ENCODE assay signal across 22 cellular contexts in genomic region chr5:157345485-157345884, GRCh38.
DNase-seq lines count a peak whose midpoint lies in the region; ATAC-seq lines count a peak whose summit lies in the region.
"Had no signal": no experiment of that assay in that cellular context is flagged by ENCODE, and none has a peak within 500 bp of the region (broad histone marks: within the 10 kb centered on the region; RNA-seq: fewer than 3 reads in every experiment).

No MANE protein-coding gene starts in this region.

- no peak for DNase-seq in activated naive CD4-positive, alpha-beta T cell (lab: John Stamatoyannopoulos, UW)
- peak; percentile 39 for DNase-seq in activated CD4-positive, alpha-beta memory T cell treated with anti-CD3 and anti-CD28 coated beads for 36 hours
- DNase-seq in cerebellum (ENCODE audit: low spot score) (peak; percentile 48), NCI-H2081 (lab: John Stamatoyannopoulos, UW) (no peak), NOMO-1 (lab: John Stamatoyannopoulos, UW; ENCODE audit: unreplicated experiment in 2 of 2) (no peak)
- DNase-seq: activated gamma-delta T cell treated with Interleukin-2 at 50 U/mL for 16 hours, DMS79, glutamatergic neuron, HFFc6, left cardiac atrium, NCI-H1417, NCI-H2171 treated with DMSO at 0.1 percent for 48 hours, NCI-H774, PC-3, SHP77 treated with DMSO at 0.1 percent for 48 hours, upper lobe of left lung had no signal

- no peaks in the 10 kb centered on the region for H3K9me3 Mint-ChIP-seq in activated naive CD4-positive, alpha-beta T cell treated with anti-CD3 and anti-CD28 coated beads, Interleukin-2, amount 50 U/mL, for 24 hours
- H3K9me3 Mint-ChIP-seq in activated CD4-positive, alpha-beta memory T cell treated with anti-CD3 and anti-CD28 coated beads for 36 hours = peaks cover 3% of the 10 kb centered on the region
- H3K9me3 Mint-ChIP-seq in stimulated activated memory B cell treated with anti-CD40 and anti-IgM and Interleukin-4, amounts not matched to agents 10 μg/mL and 1 μg/mL and 100 μg/mL, for 72 hours = no peaks in the 10 kb centered on the region
- H3K9me3 Mint-ChIP-seq: T-helper 1 cell treated with Interleukin-12 subunit alpha and Interleukin-12 subunit beta and Interleukin-4 antibody, amounts not matched to agents 30 μg/mL and 1 μg/mL, for 36 hours had no signal

- peak overlapping the region; percentile 95 for H3K27ac Mint-ChIP-seq in activated naive CD4-positive, alpha-beta T cell treated with anti-CD3 and anti-CD28 coated beads, Interleukin-2, amount 50 U/mL, for 24 hours
- H3K27ac Mint-ChIP-seq in activated CD4-positive, alpha-beta memory T cell treated with anti-CD3 and anti-CD28 coated beads for 36 hours = no peak overlapping the region
- peak overlapping the region; percentile 45 for H3K27ac Mint-ChIP-seq in stimulated activated memory B cell treated with anti-CD40 and anti-IgM and Interleukin-4, amounts not matched to agents 10 μg/mL and 1 μg/mL and 100 μg/mL, for 72 hours
- H3K27ac Mint-ChIP-seq: HFFc6; progenitor cell of endocrine pancreas; T-helper 1 cell treated with Interleukin-12 subunit alpha and Interleukin-12 subunit beta and Interleukin-4 antibody, amounts not matched to agents 30 μg/mL and 1 μg/mL, for 36 hours had no signal

- ATAC-seq in stimulated activated memory B cell treated with anti-CD40 and anti-IgM and Interleukin-4, amounts not matched to agents 10 μg/mL and 1 μg/mL and 100 μg/mL, for 72 hours = no peak
- no peak for ATAC-seq in GM18909 (IDR thresholded peaks at IDR 0.05; ENCODE audit: poor library complexity, unreplicated experiment)
- ATAC-seq: left cardiac atrium, PC-3 had no signal

- POLR2A ChIA-PET in activated CD4-positive, alpha-beta memory T cell treated with anti-CD3 and anti-CD28 coated beads for 36 hours (lab: Charles Lee) = interaction anchor here (0.7 to 1.3 kb wide), 5 partner anchors 8 to 199 kb away, joined by 3 read pairs; no protein-coding TSS in a partner anchor

- H3K36me3 Mint-ChIP-seq in activated naive CD4-positive, alpha-beta T cell treated with anti-CD3 and anti-CD28 coated beads, Interleukin-2, amount 50 U/mL, for 24 hours = peaks cover 24% of the 10 kb centered on the region
- peaks cover 78% of the 10 kb centered on the region for H3K36me3 Mint-ChIP-seq in activated CD4-positive, alpha-beta memory T cell treated with anti-CD3 and anti-CD28 coated beads for 36 hours
- peaks cover 77% of the 10 kb centered on the region for H3K36me3 Mint-ChIP-seq in stimulated activated memory B cell treated with anti-CD40 and anti-IgM and Interleukin-4, amounts not matched to agents 10 μg/mL and 1 μg/mL and 100 μg/mL, for 72 hours

- peaks cover 40% of the 10 kb centered on the region for H3K4me1 Mint-ChIP-seq in activated naive CD4-positive, alpha-beta T cell treated with anti-CD3 and anti-CD28 coated beads, Interleukin-2, amount 50 U/mL, for 24 hours
- peaks cover 57% of the 10 kb centered on the region for H3K4me1 Mint-ChIP-seq in activated CD4-positive, alpha-beta memory T cell treated with anti-CD3 and anti-CD28 coated beads for 36 hours (ENCODE audit: low read depth)
- peaks cover 36% of the 10 kb centered on the region for H3K4me1 Mint-ChIP-seq in stimulated activated memory B cell treated with anti-CD40 and anti-IgM and Interleukin-4, amounts not matched to agents 10 μg/mL and 1 μg/mL and 100 μg/mL, for 72 hours

- H3K27me3 Mint-ChIP-seq in activated naive CD4-positive, alpha-beta T cell treated with anti-CD3 and anti-CD28 coated beads, Interleukin-2, amount 50 U/mL, for 24 hours = no peaks in the 10 kb centered on the region
- H3K27me3 Mint-ChIP-seq in activated CD4-positive, alpha-beta memory T cell treated with anti-CD3 and anti-CD28 coated beads for 36 hours = no peaks in the 10 kb centered on the region
- no peaks in the 10 kb centered on the region for H3K27me3 Mint-ChIP-seq in stimulated activated memory B cell treated with anti-CD40 and anti-IgM and Interleukin-4, amounts not matched to agents 10 μg/mL and 1 μg/mL and 100 μg/mL, for 72 hours
- H3K27me3 Mint-ChIP-seq: progenitor cell of endocrine pancreas had no signal

- H3K4me3 Mint-ChIP-seq in activated naive CD4-positive, alpha-beta T cell treated with anti-CD3 and anti-CD28 coated beads, Interleukin-2, amount 50 U/mL, for 24 hours = no peak overlapping the region
- peak overlapping the region; percentile 2 for H3K4me3 Mint-ChIP-seq in activated CD4-positive, alpha-beta memory T cell treated with anti-CD3 and anti-CD28 coated beads for 36 hours
- no peak overlapping the region for H3K4me3 Mint-ChIP-seq in stimulated activated memory B cell treated with anti-CD40 and anti-IgM and Interleukin-4, amounts not matched to agents 10 μg/mL and 1 μg/mL and 100 μg/mL, for 72 hours
- H3K4me3 Mint-ChIP-seq: HFFc6; nephron; T-helper 1 cell treated with Interleukin-12 subunit alpha and Interleukin-12 subunit beta and Interleukin-4 antibody, amounts not matched to agents 30 μg/mL and 1 μg/mL, for 36 hours had no signal

- CTCF ChIA-PET in activated CD4-positive, alpha-beta memory T cell treated with anti-CD3 and anti-CD28 coated beads for 36 hours (lab: Charles Lee) = interaction anchor here (0.6 to 12.7 kb wide), 8 partner anchors 19 to 398 kb away, joined by 3 to 161 read pairs (median 4); partner anchors contain the start of gene LSM11

- intact Hi-C loops in activated CD4-positive, alpha-beta memory T cell treated with anti-CD3 and anti-CD28 coated beads for 36 hours (cut with micrococcal nuclease) = no loop called here

Comparison
In these comparisons a context has a peak if more than half of its experiments do, and no peak if none do; other contexts are left out.
1. DNase-seq: peak in activated CD4-positive, alpha-beta memory T cell treated with anti-CD3 and anti-CD28 coated beads for 36 hours (single experiment) and cerebellum (single experiment); none in activated naive CD4-positive, alpha-beta T cell (0 of 4), NCI-H2081 (0 of 2) and NOMO-1 (0 of 2).